ENCODE assay signal across 16 cellular contexts in the genomic region with DNA sequence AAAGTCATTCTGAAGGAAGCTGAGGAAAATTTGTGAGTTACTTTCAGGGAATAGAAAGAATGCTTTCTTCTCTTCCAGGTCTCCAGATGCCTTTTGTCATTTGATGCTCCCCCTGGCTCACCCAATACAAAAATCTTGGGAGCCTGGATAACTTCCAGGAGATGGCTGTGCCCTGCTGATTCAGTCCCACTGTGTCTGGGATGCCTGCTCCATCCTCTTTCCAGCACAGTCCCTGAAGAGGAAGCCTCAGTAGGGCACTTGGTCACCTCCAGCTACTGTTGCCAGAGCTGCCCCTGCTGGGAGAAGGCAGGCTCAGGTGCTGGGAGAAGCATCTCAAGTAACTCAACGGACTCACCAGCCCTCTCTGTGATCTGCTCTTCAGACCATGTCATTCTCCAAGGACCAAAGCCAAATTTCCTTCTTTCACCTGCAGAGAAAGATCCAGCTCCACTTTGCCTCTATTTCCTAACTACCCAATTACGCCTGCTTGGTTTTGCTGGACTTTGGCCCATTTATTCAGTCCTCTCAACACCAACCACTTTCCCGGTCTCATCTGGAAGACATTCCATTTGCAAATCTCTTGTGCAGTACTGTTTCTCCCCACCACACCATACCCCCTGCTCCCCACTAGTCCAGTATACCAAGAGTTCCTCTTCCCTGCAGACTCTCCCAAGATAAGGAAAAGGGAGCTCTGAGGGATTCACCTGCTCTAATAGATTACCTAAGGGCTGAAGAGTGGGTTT. TPM values are rescaled to one million over a fixed set of nuclear protein-coding genes. Genes with fewer than 3 reads are reported as not detected.
A peak's percentile ranks its signal among the peaks of the same experiment; 100 is the strongest.
DNase-seq lines count a peak whose midpoint lies in the region; ATAC-seq and TF ChIP-seq lines count a peak whose summit lies in the region.
"Had no signal": no experiment of that assay in that cellular context is flagged by ENCODE, and none has a peak within 500 bp of the region (broad histone marks: within the 10 kb centered on the region; RNA-seq: fewer than 3 reads in every experiment).

No MANE protein-coding gene starts in this region.

- ATAC-seq in WTC11 (peak; percentile 57), GM18868 (IDR thresholded peaks at IDR 0.05; ENCODE audit: unreplicated experiment) (no peak)
- ATAC-seq in activated CD8-positive, alpha-beta memory T cell treated with anti-CD3 and anti-CD28 coated beads, Interleukin-2, amount 10 ng/mL, durations not matched to agents 7 days and 5 days, result no peak
- ATAC-seq: body of pancreas had no signal

- no peak for TF ChIP-seq POLR2A in vagina (IDR thresholded peaks at IDR 0.05)

- H3K27me3 ChIP-seq in liver (ENCODE audit: control insufficient read depth in 4 of 4, insufficient read depth in 4 of 4, low read length in 3 of 4) (no peaks in the 10 kb centered on the region), vagina (no peaks in the 10 kb centered on the region)
- H3K27me3 ChIP-seq: body of pancreas, upper lobe of left lung had no signal

- no peaks in the 10 kb centered on the region for H3K27me3 Mint-ChIP-seq in T-helper 1 cell treated with Interleukin-12 subunit alpha and Interleukin-12 subunit beta and Interleukin-4 antibody, amounts not matched to agents 30 μg/mL and 1 μg/mL, for 36 hours (ENCODE audit: low read depth)
- no peaks in the 10 kb centered on the region for H3K27me3 Mint-ChIP-seq in WTC11 (ENCODE audit: low read depth)
- H3K27me3 Mint-ChIP-seq in activated CD8-positive, alpha-beta memory T cell treated with anti-CD3 and anti-CD28 coated beads, Interleukin-2, amount 10 ng/mL, durations not matched to agents 7 days and 5 days, result no peaks in the 10 kb centered on the region
- H3K27me3 Mint-ChIP-seq: naive thymus-derived CD4-positive, alpha-beta T cell had no signal

- peak; percentile 6 to 20 for TF ChIP-seq RAD21 in liver (IDR thresholded peaks at IDR 0.05)

- H3K4me3 Mint-ChIP-seq in T-helper 1 cell treated with Interleukin-12 subunit alpha and Interleukin-12 subunit beta and Interleukin-4 antibody, amounts not matched to agents 30 μg/mL and 1 μg/mL, for 36 hours, result no peak overlapping the region
- no peak overlapping the region for H3K4me3 Mint-ChIP-seq in WTC11
- no peak overlapping the region for H3K4me3 Mint-ChIP-seq in activated CD8-positive, alpha-beta memory T cell treated with anti-CD3 and anti-CD28 coated beads, Interleukin-2, amount 10 ng/mL, durations not matched to agents 7 days and 5 days
- H3K4me3 Mint-ChIP-seq: naive thymus-derived CD4-positive, alpha-beta T cell had no signal

- intact Hi-C loops in vagina (cut with DNase I), result no loop called here

- H3K9me3 Mint-ChIP-seq in T-helper 1 cell treated with Interleukin-12 subunit alpha and Interleukin-12 subunit beta and Interleukin-4 antibody, amounts not matched to agents 30 μg/mL and 1 μg/mL, for 36 hours, result peaks cover 5% of the 10 kb centered on the region
- H3K9me3 Mint-ChIP-seq in WTC11, result no peaks in the 10 kb centered on the region
- H3K9me3 Mint-ChIP-seq in activated CD8-positive, alpha-beta memory T cell treated with anti-CD3 and anti-CD28 coated beads, Interleukin-2, amount 10 ng/mL, durations not matched to agents 7 days and 5 days (ENCODE audit: low read depth), result peaks cover 5% of the 10 kb centered on the region
- H3K9me3 Mint-ChIP-seq: naive thymus-derived CD4-positive, alpha-beta T cell had no signal

- no peak for TF ChIP-seq CTCF in WTC11 (IDR thresholded peaks at IDR 0.05)
- TF ChIP-seq CTCF in liver (IDR thresholded peaks at IDR 0.05; ENCODE audit: low read depth, low read length, missing input control), result peak; percentile 15
- no peak for TF ChIP-seq CTCF in vagina (IDR thresholded peaks at IDR 0.05)

- DNase-seq in T-helper 1 cell (no peak), WTC11 (ENCODE audit: low spot score) (no peak), vagina (ENCODE audit: extremely low spot score in 2 of 2) (no peak), D341Med (ENCODE audit: low spot score) (no peak)
- DNase-seq in activated CD8-positive, alpha-beta memory T cell treated with anti-CD3 and anti-CD28 coated beads, Interleukin-2, amount 10 ng/mL, durations not matched to agents 7 days and 5 days, result no peak
- DNase-seq: activated CD4-positive, alpha-beta T cell treated with anti-CD3 and anti-CD28 coated beads, Interleukin-2, amount 50 U/mL, for 4 hours; activated effector memory CD4-positive, alpha-beta T cell treated with anti-CD3 and anti-CD28 coated beads, Interleukin-2, amount 50 U/mL, for 16 hours; body of pancreas; naive thymus-derived CD4-positive, alpha-beta T cell; NCI-H1105 treated with DMSO at 0.1 percent for 48 hours; NCI-H2081; NCI-H510A treated with DMSO at 0.1 percent for 48 hours; upper lobe of left lung had no signal

- peaks cover 28% of the 10 kb centered on the region for H3K4me1 Mint-ChIP-seq in T-helper 1 cell treated with Interleukin-12 subunit alpha and Interleukin-12 subunit beta and Interleukin-4 antibody, amounts not matched to agents 30 μg/mL and 1 μg/mL, for 36 hours (ENCODE audit: low read depth)
- peaks cover 36% of the 10 kb centered on the region for H3K4me1 Mint-ChIP-seq in WTC11
- H3K4me1 Mint-ChIP-seq in activated CD8-positive, alpha-beta memory T cell treated with anti-CD3 and anti-CD28 coated beads, Interleukin-2, amount 10 ng/mL, durations not matched to agents 7 days and 5 days, result peaks cover 18% of the 10 kb centered on the region

- H3K36me3 Mint-ChIP-seq in T-helper 1 cell treated with Interleukin-12 subunit alpha and Interleukin-12 subunit beta and Interleukin-4 antibody, amounts not matched to agents 30 μg/mL and 1 μg/mL, for 36 hours (ENCODE audit: low read depth), result peaks cover 8% of the 10 kb centered on the region
- H3K36me3 Mint-ChIP-seq in WTC11, result peaks cover 5% of the 10 kb centered on the region
- peaks cover 6% of the 10 kb centered on the region for H3K36me3 Mint-ChIP-seq in activated CD8-positive, alpha-beta memory T cell treated with anti-CD3 and anti-CD28 coated beads, Interleukin-2, amount 10 ng/mL, durations not matched to agents 7 days and 5 days

- H3K27ac ChIP-seq in liver (ENCODE audit: low read depth in 1 of 2, low read length in 2 of 2) (peak overlapping the region; percentile 41 to 83), vagina (peak overlapping the region; percentile 17)
- H3K27ac ChIP-seq: body of pancreas, upper lobe of left lung had no signal

- H3K36me3 ChIP-seq in liver (ENCODE audit: control insufficient read depth in 4 of 4, insufficient read depth in 3 of 4, low read depth in 1 of 4, low read length in 3 of 4) (peaks cover 1 to 14% (median 3%) of the 10 kb centered on the region in 4 donors), vagina (no peaks in the 10 kb centered on the region)

- peak overlapping the region in 1 of 3 donors; percentile 22 for H3K4me3 ChIP-seq in liver (ENCODE audit: low read depth in 1 of 3, low read length in 3 of 3)
- H3K4me3 ChIP-seq in vagina, result no peak overlapping the region
- H3K4me3 ChIP-seq: body of pancreas, upper lobe of left lung had no signal

- H3K9ac ChIP-seq in liver (ENCODE audit: low read depth in 1 of 2, low read length in 2 of 2), result peak overlapping the region in 1 of 2 donors; percentile 77

- CTCF ChIA-PET in WTC11 (lab: Charles Lee), result interaction anchor here (0.6 to 2.4 kb wide), 7 partner anchors 8 to 111 kb away, joined by 3 to 9 read pairs (median 4); no protein-coding TSS in a partner anchor
- CTCF ChIA-PET in activated CD8-positive, alpha-beta memory T cell treated with anti-CD3 and anti-CD28 coated beads, Interleukin-2, amount 10 ng/mL, durations not matched to agents 7 days and 5 days (lab: Charles Lee), result interaction anchor here (0.6 to 1.6 kb wide), 4 partner anchors 8 to 1322 kb away, joined by 3 read pairs; no protein-coding TSS in a partner anchor

- 46% methylated on average over 3 of the region's 3 CpGs for WGBS in liver

- peaks cover 3 to 29% (median 18%) of the 10 kb centered on the region in 4 donors for H3K4me1 ChIP-seq in liver (ENCODE audit: control insufficient read depth in 4 of 4, insufficient read depth in 4 of 4, low read length in 3 of 4)
- H3K4me1 ChIP-seq in vagina, result peaks cover 70% of the 10 kb centered on the region

- no peaks in the 10 kb centered on the region for H3K9me3 ChIP-seq in liver (ENCODE audit: control insufficient read depth in 4 of 4, low read length in 3 of 4)
- H3K9me3 ChIP-seq in vagina, result no peaks in the 10 kb centered on the region
- H3K9me3 ChIP-seq: body of pancreas, upper lobe of left lung had no signal

- POLR2A ChIA-PET in WTC11 (lab: Charles Lee), result no interaction called here

- H3K27ac Mint-ChIP-seq in T-helper 1 cell treated with Interleukin-12 subunit alpha and Interleukin-12 subunit beta and Interleukin-4 antibody, amounts not matched to agents 30 μg/mL and 1 μg/mL, for 36 hours, result peak overlapping the region; percentile 49
- peak overlapping the region; percentile 13; the same call in 1 of the 2 replicates for H3K27ac Mint-ChIP-seq in WTC11
- no peak overlapping the region for H3K27ac Mint-ChIP-seq in activated CD8-positive, alpha-beta memory T cell treated with anti-CD3 and anti-CD28 coated beads, Interleukin-2, amount 10 ng/mL, durations not matched to agents 7 days and 5 days

TF ChIP-seq in WTC11, 78 proteins besides CTCF, POLR2A, EP300 and RAD21 (continues in another document):
- TF ChIP-seq HMGA2 (CRISPR knock-in tag; IDR thresholded peaks at IDR 0.05), result no peak

TF ChIP-seq in liver, 16 proteins besides CTCF, POLR2A, EP300 and RAD21:
- TF ChIP-seq SP1 (IDR thresholded peaks at IDR 0.05) (peak; percentile 29), HNF4A (conservative IDR thresholded peaks at IDR 0.05) (peak; percentile 71 to 79), RXRA (IDR thresholded peaks at IDR 0.05) (peak; percentile 21 to 47)
- TF ChIP-seq, protein P1, sequence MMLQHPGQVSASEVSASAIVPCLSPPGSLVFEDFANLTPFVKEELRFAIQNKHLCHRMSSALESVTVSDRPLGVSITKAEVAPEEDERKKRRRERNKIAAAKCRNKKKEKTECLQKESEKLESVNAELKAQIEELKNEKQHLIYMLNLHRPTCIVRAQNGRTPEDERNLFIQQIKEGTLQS (IDR thresholded peaks at IDR 0.05), result no peak

RNA-seq across cellular contexts. Expression of a gene that starts 53.3 kb away (rescaled TPM):
- total RNA-seq in WTC11 (2021) (10.7 to 14.5 TPM (median 12.0 TPM) in 3 replicates), liver (10 to 100 TPM; 10.6 to 48.4 TPM), vagina (14.7 TPM)
- polyA plus RNA-seq in liver, result 10 to 100 TPM in 1 of 2 donors, 1 to 10 TPM in 1; 9.1 to 18.9 TPM
- total RNA-seq in activated CD8-positive, alpha-beta memory T cell treated with anti-CD3 and anti-CD28 coated beads, Interleukin-2, amount 10 ng/mL, durations not matched to agents 7 days and 5 days, result 10 to 100 TPM; 16.1 to 16.5 TPM
